ENCODE assay signal across 4 cellular contexts in genomic region chr1:1077396-1077795, GRCh38. TPM values are rescaled to one million over a fixed set of nuclear protein-coding genes. Genes with fewer than 3 reads are reported as not detected.
"Had no signal": no experiment of that assay in that cellular context is flagged by ENCODE, and none has a peak within 500 bp of the region (broad histone marks: within the 10 kb centered on the region; RNA-seq: fewer than 3 reads in every experiment).

No MANE protein-coding gene starts in this region.

RNA-seq across cellular contexts. Expression of gene RNF223, which starts 3.3 kb away (rescaled TPM):
- total RNA-seq: HepG2, HT1080, IMR-90 had no signal
- polyA plus RNA-seq: IgD-negative memory B cell, IMR-90 had no signal
